Comparison of ENCODE assay signal across 8 cellular contexts in genomic region chr3:148077318-148077923, GRCh38.
A peak's percentile ranks its signal among the peaks of the same experiment; 100 is the strongest.
DNase-seq lines count a peak whose midpoint lies in the region; ATAC-seq and TF ChIP-seq lines count a peak whose summit lies in the region.

No MANE protein-coding gene starts in this region.

- H3K27me3 ChIP-seq in BJ (ENCODE audit: control insufficient read depth, insufficient read depth, low read length) (no peaks in the 10 kb centered on the region), OCI-LY1 (ENCODE audit: insufficient read depth, low read length) (no peaks in the 10 kb centered on the region), ovary (no peaks in the 10 kb centered on the region)

- H3K27ac ChIP-seq in OCI-LY1 (ENCODE audit: low read depth, low read length, poor library complexity, severe bottlenecking) (no peak overlapping the region), ovary (no peak overlapping the region)

- CTCF ChIA-PET in BJ (lab: Yijun Ruan, JAX): interaction anchor here (0.6 to 2.1 kb wide), 10 partner anchors 131 to 1330 kb away, joined by 3 to 7 read pairs (median 4); no protein-coding TSS in a partner anchor

- DNase-seq in BJ (ENCODE audit: low read depth) (no peak), fibroblast of pulmonary artery (ENCODE audit: low read depth) (peak; percentile 54), HCEC 1CT (no peak), ovary (no peak)

- H3K4me1 ChIP-seq in OCI-LY1 (ENCODE audit: insufficient read depth, low read length, severe bottlenecking): peaks cover 26% of the 10 kb centered on the region
- H3K4me1 ChIP-seq in ovary (ENCODE audit: insufficient read depth): no peaks in the 10 kb centered on the region

- peak; percentile 57 for TF ChIP-seq CTCF in BJ (IDR thresholded peaks at IDR 0.05; ENCODE audit: insufficient read depth, low read depth, low read length)
- peak; percentile 79; the same call in 1 of the 2 replicates for TF ChIP-seq CTCF in OCI-LY1 (IDR thresholded peaks at IDR 0.05; ENCODE audit: low read length)
- peak; percentile 58 for TF ChIP-seq CTCF in fibroblast of pulmonary artery (IDR thresholded peaks at IDR 0.05; ENCODE audit: low read length, missing control alignments)
- TF ChIP-seq CTCF in ovary (IDR thresholded peaks at IDR 0.05): no peak

- no peak overlapping the region for H3K9ac ChIP-seq in OCI-LY1 (ENCODE audit: low read length)

- H2AFZ ChIP-seq in OCI-LY1 (ENCODE audit: low read length): 0 out of 2 replicates have a peak overlapping the region, but pooled peaks have one; percentile 8

- WGBS in ovary, 3 donors: 8 to 14% (median 8%) methylated on average over 1 of the region's 1 CpG

- no peaks in the 10 kb centered on the region for H3F3A ChIP-seq in OCI-LY1 (ENCODE audit: insufficient read depth, low read length)

- POLR2A ChIA-PET in BJ (lab: Charles Lee): no interaction called here

- no peaks in the 10 kb centered on the region for H3K36me3 ChIP-seq in BJ (ENCODE audit: control insufficient read depth, insufficient read depth, low read length)
- no peaks in the 10 kb centered on the region for H3K36me3 ChIP-seq in OCI-LY1 (ENCODE audit: insufficient read depth, low read length)
- H3K36me3 ChIP-seq in ovary: no peaks in the 10 kb centered on the region

- H3K79me2 ChIP-seq in OCI-LY1 (ENCODE audit: insufficient read depth, low read length): no peaks in the 10 kb centered on the region

- no peak overlapping the region for H3K4me2 ChIP-seq in OCI-LY1 (ENCODE audit: low read length)

- no peaks in the 10 kb centered on the region for H3K9me2 ChIP-seq in OCI-LY1 (ENCODE audit: low read depth, low read length)

- intact Hi-C loops in ovary (cut with DNase I): no loop called here

- peak; percentile 61 for ATAC-seq in GM21367 (IDR thresholded peaks at IDR 0.05; ENCODE audit: unreplicated experiment)
- ATAC-seq in HG03280 (IDR thresholded peaks at IDR 0.05; ENCODE audit: unreplicated experiment): no peak
- no peak for ATAC-seq in HG03097 (IDR thresholded peaks at IDR 0.05; ENCODE audit: low FRiP score, unreplicated experiment)

- no peaks in the 10 kb centered on the region for H3K9me3 ChIP-seq in OCI-LY1 (ENCODE audit: low read length)
- no peaks in the 10 kb centered on the region for H3K9me3 ChIP-seq in ovary

- no peaks in the 10 kb centered on the region for H4K20me1 ChIP-seq in OCI-LY1 (ENCODE audit: insufficient read depth, low read length)

- TF ChIP-seq EP300 in ovary (IDR thresholded peaks at IDR 0.05): no peak

- TF ChIP-seq POLR2A in ovary (IDR thresholded peaks at IDR 0.05): no peak

- H3K4me3 ChIP-seq in BJ (ENCODE audit: low read depth, low read length): no peak overlapping the region
- no peak overlapping the region for H3K4me3 ChIP-seq in OCI-LY1 (ENCODE audit: low read depth, low read length, poor library complexity, severe bottlenecking)
- H3K4me3 ChIP-seq in fibroblast of pulmonary artery (replicated peaks; ENCODE audit: low read depth, low read length): no peak overlapping the region
- no peak overlapping the region for H3K4me3 ChIP-seq in ovary

Comparison
In these comparisons a context has a peak if more than half of its experiments do, and no peak if none do; other contexts are left out.
1. CTCF ChIP-seq: peak in BJ (single experiment), OCI-LY1 (single experiment) and fibroblast of pulmonary artery (single experiment); none in ovary (0 of 3).